Comparison of ENCODE assay signal across 3 cellular contexts in genomic region chr20:221258-221830, GRCh38.
TF ChIP-seq lines count a peak whose summit lies in the region.

No MANE protein-coding gene starts in this region.

TF ChIP-seq in HepG2, 621 proteins besides CTCF, POLR2A, EP300 and RAD21:
- TF ChIP-seq ZBTB7A (CRISPR knock-in tag; IDR thresholded peaks at IDR 0.05) = no peak
- TF ChIP-seq HNRNPK (IDR thresholded peaks at IDR 0.05; ENCODE audit: low read depth, low read length, poor library complexity, severe bottlenecking) = peak; percentile 98
- TF ChIP-seq ZSCAN5A (CRISPR knock-in tag; IDR thresholded peaks at IDR 0.05; ENCODE audit: borderline replicate concordance) = no peak
- TF ChIP-seq PCBP1 (IDR thresholded peaks at IDR 0.05; ENCODE audit: borderline replicate concordance, low read depth, low read length) = peak; percentile 96
- no peak for TF ChIP-seq ZNF703 (CRISPR knock-in tag; IDR thresholded peaks at IDR 0.05; ENCODE audit: borderline replicate concordance)
- TF ChIP-seq PAF1 (CRISPR knock-in tag; IDR thresholded peaks at IDR 0.05) = no peak
- TF ChIP-seq PCBP2 (optimal IDR thresholded peaks at IDR 0.05; ENCODE audit: low read depth, low read length, poor library complexity, severe bottlenecking) = peak; percentile 99

TF ChIP-seq in HEK293, 187 proteins besides CTCF, POLR2A, EP300 and RAD21:
- peak; percentile 86 for TF ChIP-seq ZNF366 (tag by site-specific recombination; conservative IDR thresholded peaks at IDR 0.05)
- no peak for TF ChIP-seq ZNF580 (tag by site-specific recombination; IDR thresholded peaks at IDR 0.05)

TF ChIP-seq in K562, 482 proteins besides CTCF, POLR2A, EP300 and RAD21:
- TF ChIP-seq HNRNPH1 (optimal IDR thresholded peaks at IDR 0.05; ENCODE audit: low read depth, low read length) = no peak
- TF ChIP-seq HNRNPK (IDR thresholded peaks at IDR 0.05; ENCODE audit: low read depth, low read length, poor library complexity, severe bottlenecking) = peak; percentile 73
- TF ChIP-seq REST (CRISPR knock-in tag; IDR thresholded peaks at IDR 0.05; ENCODE audit: low read depth) = no peak
- TF ChIP-seq SIRT6 (IDR thresholded peaks at IDR 0.05; ENCODE audit: low read depth, low read length) = no peak
- TF ChIP-seq PCBP2 (IDR thresholded peaks at IDR 0.05; ENCODE audit: low read depth, low read length, poor library complexity, severe bottlenecking) = peak; percentile 82
- no peak for TF ChIP-seq ZNF41 (CRISPR knock-in tag; conservative IDR thresholded peaks at IDR 0.05)
- no peak for TF ChIP-seq EWSR1 (IDR thresholded peaks at IDR 0.05; ENCODE audit: borderline replicate concordance, low read depth, partially characterized antibody)
- TF ChIP-seq ZNF224 (CRISPR knock-in tag; IDR thresholded peaks at IDR 0.05) = no peak
- TF ChIP-seq ZNF695 (CRISPR knock-in tag; IDR thresholded peaks at IDR 0.05) = no peak
- TF ChIP-seq RUNX1 (IDR thresholded peaks at IDR 0.05; ENCODE audit: low read depth) = no peak
- TF ChIP-seq TSC22D4 (tag; IDR thresholded peaks at IDR 0.05) = no peak
